25 cellular contexts compared by ENCODE assay signal in genomic region chr12:3305904-3306619, GRCh38.
DNase-seq lines count a peak whose midpoint lies in the region; ATAC-seq, FAIRE-seq and TF ChIP-seq lines count a peak whose summit lies in the region.
"Had no signal": no experiment of that assay in that cellular context is flagged by ENCODE, and none has a peak within 500 bp of the region (broad histone marks: within the 10 kb centered on the region; RNA-seq: fewer than 3 reads in every experiment).

No MANE protein-coding gene starts in this region.

- H3K27ac Mint-ChIP-seq in glutamatergic neuron (ENCODE audit: unreplicated experiment): peak overlapping the region; percentile 17
- no peak overlapping the region for H3K27ac Mint-ChIP-seq in activated naive CD4-positive, alpha-beta T cell treated with anti-CD3 and anti-CD28 coated beads, Interleukin-2, amount 10 ng/mL, durations not matched to agents 7 days and 5 days
- H3K27ac Mint-ChIP-seq: B cell; CD8-positive, alpha-beta T cell had no signal

- no peak for ATAC-seq in HG02884 (IDR thresholded peaks at IDR 0.05; ENCODE audit: unreplicated experiment)
- ATAC-seq: CD8-positive, alpha-beta T cell; GM12878; HCT116 had no signal

- H3K4me1 Mint-ChIP-seq in glutamatergic neuron (ENCODE audit: low read depth, unreplicated experiment): peaks cover 20% of the 10 kb centered on the region
- H3K4me1 Mint-ChIP-seq in activated naive CD4-positive, alpha-beta T cell treated with anti-CD3 and anti-CD28 coated beads, Interleukin-2, amount 10 ng/mL, durations not matched to agents 7 days and 5 days: no peaks in the 10 kb centered on the region
- H3K4me1 Mint-ChIP-seq: B cell; CD4-positive, CD25-positive, alpha-beta regulatory T cell had no signal

- H3K4me3 Mint-ChIP-seq in glutamatergic neuron (ENCODE audit: unreplicated experiment): no peak overlapping the region
- no peak overlapping the region for H3K4me3 Mint-ChIP-seq in activated naive CD4-positive, alpha-beta T cell treated with anti-CD3 and anti-CD28 coated beads, Interleukin-2, amount 10 ng/mL, durations not matched to agents 7 days and 5 days
- H3K4me3 Mint-ChIP-seq: B cell; CD4-positive, CD25-positive, alpha-beta regulatory T cell; CD8-positive, alpha-beta T cell; H9 had no signal

- FAIRE-seq in HTR-8/SVneo (lab: Jason Lieb, UNC): peak; percentile 23
- FAIRE-seq: A204.1, GM12878, GM19239 had no signal

- CTCF ChIA-PET in activated naive CD4-positive, alpha-beta T cell treated with anti-CD3 and anti-CD28 coated beads, Interleukin-2, amount 10 ng/mL, durations not matched to agents 7 days and 5 days (lab: Charles Lee): no interaction called here

- H3K9me3 Mint-ChIP-seq in glutamatergic neuron (ENCODE audit: unreplicated experiment): peaks cover 8% of the 10 kb centered on the region
- H3K9me3 Mint-ChIP-seq in activated naive CD4-positive, alpha-beta T cell treated with anti-CD3 and anti-CD28 coated beads, Interleukin-2, amount 10 ng/mL, durations not matched to agents 7 days and 5 days: no peaks in the 10 kb centered on the region
- H3K9me3 Mint-ChIP-seq: CD8-positive, alpha-beta T cell; H9 had no signal

- DNase-seq in HTR-8/SVneo (ENCODE audit: insufficient read length, low spot score): no peak
- DNase-seq in glutamatergic neuron: no peak
- DNase-seq in occipital lobe (lab: John Stamatoyannopoulos, UW): peak; percentile 40
- no peak for DNase-seq in DMS 273 (lab: John Stamatoyannopoulos, UW; ENCODE audit: unreplicated experiment)
- no peak for DNase-seq in activated naive CD4-positive, alpha-beta T cell treated with anti-CD3 and anti-CD28 coated beads, Interleukin-2, amount 10 ng/mL, durations not matched to agents 7 days and 5 days
- no peak for DNase-seq in germinal center (ENCODE audit: low spot score)
- DNase-seq: Caco-2; CD4-positive, CD25-positive, alpha-beta regulatory T cell; CD8-positive, alpha-beta T cell; DMS 273 treated with DMSO at 0.1 percent for 48 hours; DMS79; EL; GDM1; GM23248; H9 had no signal

- peaks cover 19% of the 10 kb centered on the region for H3K27me3 Mint-ChIP-seq in glutamatergic neuron (ENCODE audit: unreplicated experiment)
- H3K27me3 Mint-ChIP-seq in activated naive CD4-positive, alpha-beta T cell treated with anti-CD3 and anti-CD28 coated beads, Interleukin-2, amount 10 ng/mL, durations not matched to agents 7 days and 5 days: peaks cover 19% of the 10 kb centered on the region

- no peak for TF ChIP-seq CTCF in glutamatergic neuron (IDR thresholded peaks at IDR 0.05; ENCODE audit: partially characterized antibody, unreplicated experiment)

- no peaks in the 10 kb centered on the region for H3K36me3 Mint-ChIP-seq in glutamatergic neuron (ENCODE audit: unreplicated experiment)
- no peaks in the 10 kb centered on the region for H3K36me3 Mint-ChIP-seq in activated naive CD4-positive, alpha-beta T cell treated with anti-CD3 and anti-CD28 coated beads, Interleukin-2, amount 10 ng/mL, durations not matched to agents 7 days and 5 days
- H3K36me3 Mint-ChIP-seq: CD4-positive, CD25-positive, alpha-beta regulatory T cell; CD8-positive, alpha-beta T cell had no signal

- H3K27ac ChIP-seq in cingulate gyrus (ENCODE audit: low read depth, low read length): peak overlapping the region; percentile 10
- H3K27ac ChIP-seq: 22Rv1, BLaER1, C4-2B, GM23248 had no signal
